ENCODE assay signal across 8 cellular contexts in the genomic region with DNA sequence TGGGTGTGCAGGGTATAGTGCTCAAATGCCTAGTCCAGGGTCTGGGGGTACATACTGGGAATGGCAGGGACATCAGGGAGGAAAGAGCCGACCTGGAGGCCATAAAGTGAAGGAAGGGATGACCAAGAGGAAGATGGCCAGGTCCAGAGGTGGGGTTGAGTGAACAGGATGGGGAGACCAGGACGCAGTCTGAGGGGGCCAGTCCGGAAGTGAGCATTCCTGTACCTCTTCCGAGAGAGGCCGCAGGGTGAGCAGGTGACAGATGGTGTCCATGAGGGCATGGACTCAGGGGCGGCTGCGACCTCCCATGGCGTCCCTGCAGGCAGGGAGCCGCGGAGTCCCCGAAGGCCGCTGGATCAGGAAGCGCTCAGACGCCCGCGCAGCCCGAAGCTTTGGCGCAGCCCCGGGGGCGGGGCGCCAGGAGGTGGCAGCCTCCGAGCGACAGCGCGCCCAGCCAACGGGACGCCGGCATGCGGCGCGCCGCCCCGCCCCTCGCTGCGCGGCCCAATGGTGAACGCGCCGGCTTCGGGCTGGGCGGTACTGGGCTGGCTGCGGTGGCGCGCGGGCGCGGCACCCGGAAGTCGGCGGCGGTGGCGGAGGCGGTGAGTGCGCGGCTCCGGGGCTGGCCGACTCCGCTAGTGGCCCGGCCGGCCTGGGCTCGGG. TPM values are rescaled to one million over a fixed set of nuclear protein-coding genes. Genes with fewer than 3 reads are reported as not detected.
DNase-seq lines count a peak whose midpoint lies in the region; ATAC-seq and TF ChIP-seq lines count a peak whose summit lies in the region.

A gene with protein sequence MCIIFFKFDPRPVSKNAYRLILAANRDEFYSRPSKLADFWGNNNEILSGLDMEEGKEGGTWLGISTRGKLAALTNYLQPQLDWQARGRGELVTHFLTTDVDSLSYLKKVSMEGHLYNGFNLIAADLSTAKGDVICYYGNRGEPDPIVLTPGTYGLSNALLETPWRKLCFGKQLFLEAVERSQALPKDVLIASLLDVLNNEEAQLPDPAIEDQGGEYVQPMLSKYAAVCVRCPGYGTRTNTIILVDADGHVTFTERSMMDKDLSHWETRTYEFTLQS (plus strand): TSS at position 578 of the 663 bp plus-strand sequence. CDS start 15,689 bp downstream, outside the sequence.

- TF ChIP-seq CTCF in KMS-11 (conservative IDR thresholded peaks at IDR 0.05; ENCODE audit: low read depth, low read length), result no peak

- H3K9me3 ChIP-seq in naive thymus-derived CD4-positive, alpha-beta T cell (ENCODE audit: control insufficient read depth in 2 of 3, low read length in 3 of 3), result no peaks in the 10 kb centered on the region

- peaks cover 11% of the 10 kb centered on the region; the same call in 1 of the 2 replicates for H3K79me2 ChIP-seq in KMS-11 (ENCODE audit: insufficient read depth, low read depth)

- POLR2A ChIA-PET in naive thymus-derived CD4-positive, alpha-beta T cell (lab: Charles Lee), result interaction anchor here (0.6 to 2.6 kb wide), 8 partner anchors 34 to 543 kb away, joined by 3 to 11 read pairs (median 4); a partner anchor contains a TSS

- peaks cover 21% of the 10 kb centered on the region for H3K27me3 ChIP-seq in KMS-11 (ENCODE audit: insufficient read depth, low read depth)
- no peaks in the 10 kb centered on the region for H3K27me3 ChIP-seq in naive thymus-derived CD4-positive, alpha-beta T cell (ENCODE audit: control insufficient read depth in 2 of 2, insufficient read depth in 2 of 2, low read length in 2 of 2)

- H3K36me3 ChIP-seq in KMS-11 (ENCODE audit: insufficient read depth), result no peaks in the 10 kb centered on the region
- H3K36me3 ChIP-seq in naive thymus-derived CD4-positive, alpha-beta T cell (ENCODE audit: control insufficient read depth in 2 of 3, insufficient read depth in 3 of 3, low read length in 3 of 3), result peaks cover 0 to 10% (median 0%) of the 10 kb centered on the region in 3 experiments

- peak within 1 kb of the TSS; percentile 88 for H2AFZ ChIP-seq in KMS-11 (ENCODE audit: low read depth)

- peak within 1 kb of the TSS; percentile 84 for H3K4me2 ChIP-seq in KMS-11

- peak within 1 kb of the TSS; percentile 77 for H3K9ac ChIP-seq in KMS-11

- H3K4me3 ChIP-seq in KMS-11 (IDR thresholded peaks at IDR 0.05; ENCODE audit: insufficient read depth, low read depth, low read length), result no peak within 1 kb of the TSS
- H3K4me3 ChIP-seq in naive thymus-derived CD4-positive, alpha-beta T cell (ENCODE audit: low read length), result peak within 1 kb of the TSS; percentile 96

- H3K27me3 Mint-ChIP-seq in naive thymus-derived CD4-positive, alpha-beta T cell, result peaks cover 0 to 23% (median 0%) of the 10 kb centered on the region in 5 donors
- peaks cover 9% of the 10 kb centered on the region for H3K27me3 Mint-ChIP-seq in stimulated activated memory B cell treated with anti-CD40 and anti-IgM and Interleukin-4, amounts not matched to agents 10 μg/mL and 1 μg/mL and 100 μg/mL, for 72 hours

- ATAC-seq in GM21737 (IDR thresholded peaks at IDR 0.05; ENCODE audit: unreplicated experiment), result peak; percentile 69
- peak; percentile 95 for ATAC-seq in naive thymus-derived CD4-positive, alpha-beta T cell
- peak; percentile 95 for ATAC-seq in stimulated activated memory B cell treated with anti-CD40 and anti-IgM and Interleukin-4, amounts not matched to agents 10 μg/mL and 1 μg/mL and 100 μg/mL, for 72 hours

- peaks cover 15% of the 10 kb centered on the region for H3K4me1 ChIP-seq in KMS-11 (ENCODE audit: low read depth, poor library complexity, severe bottlenecking)
- H3K4me1 ChIP-seq in naive thymus-derived CD4-positive, alpha-beta T cell (ENCODE audit: control insufficient read depth in 2 of 2, insufficient read depth in 2 of 2, low read length in 2 of 2), result peaks cover 18 to 27% of the 10 kb centered on the region in 2 donors

- H3K4me1 Mint-ChIP-seq in naive thymus-derived CD4-positive, alpha-beta T cell, result peaks cover 18 to 56% (median 36%) of the 10 kb centered on the region in 7 donors
- peaks cover 50% of the 10 kb centered on the region for H3K4me1 Mint-ChIP-seq in stimulated activated memory B cell treated with anti-CD40 and anti-IgM and Interleukin-4, amounts not matched to agents 10 μg/mL and 1 μg/mL and 100 μg/mL, for 72 hours

- H3K27ac ChIP-seq in KMS-11, result no peak within 1 kb of the TSS; the same call in 1 of the 2 replicates
- H3K27ac ChIP-seq in naive thymus-derived CD4-positive, alpha-beta T cell (ENCODE audit: low read depth, low read length), result peak within 1 kb of the TSS; percentile 93

- CTCF ChIA-PET in naive thymus-derived CD4-positive, alpha-beta T cell (lab: Charles Lee), result interaction anchor here (0.6 kb wide), 1 partner anchor 1024 kb away, joined by 3 read pairs; no protein-coding TSS in a partner anchor

- H3K4me3 Mint-ChIP-seq in naive thymus-derived CD4-positive, alpha-beta T cell, result peak within 1 kb of the TSS; percentile 89 to 94 (median 91)
- peak within 1 kb of the TSS; percentile 87 for H3K4me3 Mint-ChIP-seq in stimulated activated memory B cell treated with anti-CD40 and anti-IgM and Interleukin-4, amounts not matched to agents 10 μg/mL and 1 μg/mL and 100 μg/mL, for 72 hours

- peaks cover 0 to 3% (median 0%) of the 10 kb centered on the region in 5 donors for H3K36me3 Mint-ChIP-seq in naive thymus-derived CD4-positive, alpha-beta T cell
- peaks cover 12% of the 10 kb centered on the region for H3K36me3 Mint-ChIP-seq in stimulated activated memory B cell treated with anti-CD40 and anti-IgM and Interleukin-4, amounts not matched to agents 10 μg/mL and 1 μg/mL and 100 μg/mL, for 72 hours

- H3K27ac Mint-ChIP-seq in naive thymus-derived CD4-positive, alpha-beta T cell, result peak within 1 kb of the TSS; percentile 86 to 98 (median 92)
- H3K27ac Mint-ChIP-seq in stimulated activated memory B cell treated with anti-CD40 and anti-IgM and Interleukin-4, amounts not matched to agents 10 μg/mL and 1 μg/mL and 100 μg/mL, for 72 hours, result peak within 1 kb of the TSS; percentile 78

- no peaks in the 10 kb centered on the region for H4K20me1 ChIP-seq in KMS-11 (ENCODE audit: insufficient read depth)

- H3K9me3 Mint-ChIP-seq in naive thymus-derived CD4-positive, alpha-beta T cell, result peaks cover 0 to 2% (median 0%) of the 10 kb centered on the region in 11 donors
- H3K9me3 Mint-ChIP-seq in stimulated activated memory B cell treated with anti-CD40 and anti-IgM and Interleukin-4, amounts not matched to agents 10 μg/mL and 1 μg/mL and 100 μg/mL, for 72 hours, result no peaks in the 10 kb centered on the region

- DNase-seq in DMS153 (lab: John Stamatoyannopoulos, UW) (peak; percentile 72), RKO (ENCODE audit: low spot score) (peak; percentile 91), activated T-helper 1 cell treated with Interleukin-2 at 50 U/mL for 16 hours (ENCODE audit: low read depth) (peak; percentile 96), fibroblast of gingiva (ENCODE audit: low read depth) (peak; percentile 87)
- DNase-seq in naive thymus-derived CD4-positive, alpha-beta T cell, result peak; percentile 88 to 98 (median 95)

- intact Hi-C loops in naive thymus-derived CD4-positive, alpha-beta T cell (cut with micrococcal nuclease), result loop anchor here (1.0 to 2.0 kb wide), 5 partner anchors 33 to 111 kb away; a partner anchor contains a TSS

RNA-seq across cellular contexts. Expression of the gene that starts here (rescaled TPM):
- 10 to 100 TPM; 21.3 to 43.1 (median 38.6) TPM for total RNA-seq in naive thymus-derived CD4-positive, alpha-beta T cell
- polyA plus RNA-seq in naive thymus-derived CD4-positive, alpha-beta T cell, result 10 to 100 TPM; 20.0 to 41.3 TPM
